In genomic region chr3:21506061-21506460, GRCh38 we compare ENCODE assay signal across 28 cellular contexts.
"Had no signal": no experiment of that assay in that cellular context is flagged by ENCODE, and none has a peak within 500 bp of the region (broad histone marks: within the 10 kb centered on the region; RNA-seq: fewer than 3 reads in every experiment).

No MANE protein-coding gene starts in this region.

- H3K4me1 ChIP-seq: left lung, stomach, tibial artery, upper lobe of right lung had no signal

- H3K36me3 Mint-ChIP-seq: activated CD8-positive, alpha-beta memory T cell treated with anti-CD3 and anti-CD28 coated beads, Interleukin-2, amount 10 ng/mL, durations not matched to agents 7 days and 5 days; activated naive CD4-positive, alpha-beta T cell treated with anti-CD3 and anti-CD28 coated beads, Interleukin-2, amount 50 U/mL, for 24 hours; stimulated activated naive B cell treated with anti-CD40 and anti-IgM and Interleukin-4, amounts not matched to agents 10 μg/mL and 1 μg/mL and 100 μg/mL, for 72 hours; WTC11 had no signal

- H3K9me3 ChIP-seq: left lung, lower lobe of right lung, neutrophil, ovary, stomach, tibial artery, upper lobe of right lung had no signal

- H3K27me3 ChIP-seq: left lung, neutrophil, ovary, stomach, tibial artery, upper lobe of right lung had no signal

- H3K36me3 ChIP-seq: left lung, lower lobe of right lung, neutrophil, ovary, stomach, upper lobe of right lung had no signal

- H3K9me3 Mint-ChIP-seq: activated naive CD4-positive, alpha-beta T cell treated with anti-CD3 and anti-CD28 coated beads, Interleukin-2, amount 50 U/mL, for 24 hours; WTC11 had no signal

- H3K4me1 Mint-ChIP-seq: activated CD8-positive, alpha-beta memory T cell treated with anti-CD3 and anti-CD28 coated beads, Interleukin-2, amount 10 ng/mL, durations not matched to agents 7 days and 5 days; activated naive CD4-positive, alpha-beta T cell treated with anti-CD3 and anti-CD28 coated beads, Interleukin-2, amount 50 U/mL, for 24 hours; activated naive CD8-positive, alpha-beta T cell treated with anti-CD3 and anti-CD28 coated beads, Interleukin-2, amount 50 U/mL, for 24 hours; stimulated activated naive B cell treated with anti-CD40 and anti-IgM and Interleukin-4, amounts not matched to agents 10 μg/mL and 1 μg/mL and 100 μg/mL, for 72 hours; T-helper 17 cell had no signal

- ATAC-seq: activated CD8-positive, alpha-beta memory T cell treated with anti-CD3 and anti-CD28 coated beads, Interleukin-2, amount 10 ng/mL, durations not matched to agents 7 days and 5 days; activated CD8-positive, alpha-beta T cell treated with anti-CD3 and anti-CD28 coated beads for 36 hours; activated naive CD8-positive, alpha-beta T cell treated with anti-CD3 and anti-CD28 coated beads, Interleukin-2, amount 50 U/mL, for 24 hours; effector memory CD8-positive, alpha-beta T cell; left lung; lower lobe of right lung; natural killer cell treated with Interleukin-12 subunit alpha and Interleukin-12 subunit beta and Interleukin-15 and Interleukin-18, amount 100 ng/mL, for 72 hours; sciatic nerve; stimulated activated naive B cell treated with anti-CD40 and anti-IgM and Interleukin-4, amounts not matched to agents 10 μg/mL and 1 μg/mL and 100 μg/mL, for 72 hours; T-helper 17 cell; upper lobe of right lung; WTC11 had no signal

- H3K4me3 ChIP-seq: left lung, lower lobe of right lung, ovary, stomach, tibial artery, upper lobe of right lung had no signal

- H3K4me3 Mint-ChIP-seq: activated CD8-positive, alpha-beta memory T cell treated with anti-CD3 and anti-CD28 coated beads, Interleukin-2, amount 10 ng/mL, durations not matched to agents 7 days and 5 days; activated CD8-positive, alpha-beta T cell treated with anti-CD3 and anti-CD28 coated beads for 36 hours; activated naive CD4-positive, alpha-beta T cell treated with anti-CD3 and anti-CD28 coated beads, Interleukin-2, amount 50 U/mL, for 24 hours; activated naive CD8-positive, alpha-beta T cell treated with anti-CD3 and anti-CD28 coated beads, Interleukin-2, amount 50 U/mL, for 24 hours; brain; effector memory CD8-positive, alpha-beta T cell; natural killer cell treated with Interleukin-12 subunit alpha and Interleukin-12 subunit beta and Interleukin-15 and Interleukin-18, amount 100 ng/mL, for 72 hours; stimulated activated naive B cell treated with anti-CD40 and anti-IgM and Interleukin-4, amounts not matched to agents 10 μg/mL and 1 μg/mL and 100 μg/mL, for 72 hours; T-helper 17 cell; WTC11 had no signal

- H3K27ac ChIP-seq: left lung, lower lobe of right lung, neutrophil, ovary, stomach, tibial artery, upper lobe of right lung had no signal

- DNase-seq: activated CD4-positive, alpha-beta T cell treated with anti-CD3 and anti-CD28 coated beads for 1 hour; activated CD4-positive, alpha-beta T cell treated with anti-CD3 and anti-CD28 coated beads, Interleukin-2, amount 50 U/mL, for 1 hour; activated CD8-positive, alpha-beta memory T cell treated with anti-CD3 and anti-CD28 coated beads, Interleukin-2, amount 10 ng/mL, durations not matched to agents 7 days and 5 days; activated CD8-positive, alpha-beta T cell treated with anti-CD3 and anti-CD28 coated beads for 36 hours; activated naive CD8-positive, alpha-beta T cell treated with anti-CD3 and anti-CD28 coated beads, Interleukin-2, amount 50 U/mL, for 24 hours; activated T-cell treated with anti-CD3 and anti-CD28 coated beads, Interleukin-2, amount 50 U/mL, for 48 hours; cortex of kidney; effector memory CD8-positive, alpha-beta T cell; glutamatergic neuron; left lung; lower lobe of right lung; mesenchymal stem cell; ovary; small intestine; stimulated activated CD4-positive, alpha-beta T cell treated with anti-CD3 and anti-CD28 coated beads, Interleukin-1b, Interleukin-23, amount 100 ng/mL, for 48 hours; stimulated activated naive B cell treated with anti-CD40 and anti-IgM and Interleukin-4, amounts not matched to agents 10 μg/mL and 1 μg/mL and 100 μg/mL, for 72 hours; stomach; T-helper 17 cell; tibial artery; upper lobe of right lung had no signal

- H3K27ac Mint-ChIP-seq: activated CD8-positive, alpha-beta memory T cell treated with anti-CD3 and anti-CD28 coated beads, Interleukin-2, amount 10 ng/mL, durations not matched to agents 7 days and 5 days; activated CD8-positive, alpha-beta T cell treated with anti-CD3 and anti-CD28 coated beads for 36 hours; activated naive CD4-positive, alpha-beta T cell treated with anti-CD3 and anti-CD28 coated beads, Interleukin-2, amount 50 U/mL, for 24 hours; activated naive CD8-positive, alpha-beta T cell treated with anti-CD3 and anti-CD28 coated beads, Interleukin-2, amount 50 U/mL, for 24 hours; activated T-helper 2 cell treated with anti-CD3 and anti-CD28 coated beads, Interferon-gamma antibody, Interleukin-2, Interleukin-4, amounts not matched to agents 10 μg/mL and 5 μg/mL and 100 μg/mL, durations not matched to agents 14 hours and 24 hours and 36 hours; brain; effector memory CD8-positive, alpha-beta T cell; natural killer cell treated with Interleukin-12 subunit alpha and Interleukin-12 subunit beta and Interleukin-15 and Interleukin-18, amount 100 ng/mL, for 72 hours; progenitor cell of endocrine pancreas; stimulated activated naive B cell treated with anti-CD40 and anti-IgM and Interleukin-4, amounts not matched to agents 10 μg/mL and 1 μg/mL and 100 μg/mL, for 72 hours; T-helper 17 cell; WTC11 had no signal

- H3K27me3 Mint-ChIP-seq: activated CD8-positive, alpha-beta memory T cell treated with anti-CD3 and anti-CD28 coated beads, Interleukin-2, amount 10 ng/mL, durations not matched to agents 7 days and 5 days; activated CD8-positive, alpha-beta T cell treated with anti-CD3 and anti-CD28 coated beads for 36 hours; activated naive CD4-positive, alpha-beta T cell treated with anti-CD3 and anti-CD28 coated beads, Interleukin-2, amount 50 U/mL, for 24 hours; activated naive CD8-positive, alpha-beta T cell treated with anti-CD3 and anti-CD28 coated beads, Interleukin-2, amount 50 U/mL, for 24 hours; effector memory CD8-positive, alpha-beta T cell; natural killer cell treated with Interleukin-12 subunit alpha and Interleukin-12 subunit beta and Interleukin-15 and Interleukin-18, amount 100 ng/mL, for 72 hours; progenitor cell of endocrine pancreas; stimulated activated naive B cell treated with anti-CD40 and anti-IgM and Interleukin-4, amounts not matched to agents 10 μg/mL and 1 μg/mL and 100 μg/mL, for 72 hours; T-helper 17 cell had no signal
